Comparison of ENCODE assay signal across 11 cellular contexts in genomic region chr19:1177322-1178114, GRCh38. TPM values are rescaled to one million over a fixed set of nuclear protein-coding genes. Genes with fewer than 3 reads are reported as not detected.
DNase-seq lines count a peak whose midpoint lies in the region; ATAC-seq, FAIRE-seq and TF ChIP-seq lines count a peak whose summit lies in the region.
"Had no signal": no experiment of that assay in that cellular context is flagged by ENCODE, and none has a peak within 500 bp of the region (broad histone marks: within the 10 kb centered on the region; RNA-seq: fewer than 3 reads in every experiment).

No MANE protein-coding gene starts in this region.

- H3K27ac ChIP-seq in astrocyte (ENCODE audit: low read depth, low read length), result peak overlapping the region; percentile 76

- peak; percentile 68 for FAIRE-seq in astrocyte (lab: Jason Lieb, UNC)

- H3K36me3 ChIP-seq in astrocyte (ENCODE audit: insufficient read depth, low read length), result no peaks in the 10 kb centered on the region

- peak overlapping the region; percentile 53 for H3K9ac ChIP-seq in astrocyte (ENCODE audit: low read length)

- DNase-seq in A172 (ENCODE audit: low spot score) (peak; percentile 99), HS-27A (ENCODE audit: low read depth) (peak; percentile 92), astrocyte (ENCODE audit: low read depth) (peak; percentile 95), kidney tubule cell (ENCODE audit: low spot score) (peak; percentile 98), GM20000 (ENCODE audit: low spot score) (no peak), hippocampal formation (lab: John Stamatoyannopoulos, UW) (no peak), NCI-H774 (lab: John Stamatoyannopoulos, UW) (no peak)
- DNase-seq in stimulated activated naive B cell treated with anti-CD40 and anti-IgM and Interleukin-4, amounts not matched to agents 10 μg/mL and 1 μg/mL and 100 μg/mL, for 72 hours, result no peak
- DNase-seq: DMS53 had no signal

- TF ChIP-seq CTCF in astrocyte (IDR thresholded peaks at IDR 0.05; ENCODE audit: insufficient read depth, low read depth, low read length) (no peak), GM20000 (IDR thresholded peaks at IDR 0.05; ENCODE audit: extremely low read depth, missing control alignments) (no peak)

- peaks cover 16% of the 10 kb centered on the region for H3K79me2 ChIP-seq in astrocyte (ENCODE audit: insufficient read depth, low read length)

- H3K9me3 ChIP-seq in astrocyte (ENCODE audit: insufficient read depth, low read depth, low read length), result no peaks in the 10 kb centered on the region

- no peaks in the 10 kb centered on the region for H3K9me3 Mint-ChIP-seq in astrocyte (ENCODE audit: unreplicated experiment)
- no peaks in the 10 kb centered on the region for H3K9me3 Mint-ChIP-seq in stimulated activated naive B cell treated with anti-CD40 and anti-IgM and Interleukin-4, amounts not matched to agents 10 μg/mL and 1 μg/mL and 100 μg/mL, for 72 hours
- H3K9me3 Mint-ChIP-seq: T-helper 1 cell treated with Interleukin-12 subunit alpha and Interleukin-12 subunit beta and Interleukin-4 antibody, amounts not matched to agents 30 μg/mL and 1 μg/mL, for 36 hours had no signal

- no peaks in the 10 kb centered on the region for H3K27me3 ChIP-seq in astrocyte (ENCODE audit: insufficient read depth, low read length)

- H3K27ac Mint-ChIP-seq in astrocyte (ENCODE audit: unreplicated experiment), result peak overlapping the region; percentile 38
- H3K27ac Mint-ChIP-seq in stimulated activated naive B cell treated with anti-CD40 and anti-IgM and Interleukin-4, amounts not matched to agents 10 μg/mL and 1 μg/mL and 100 μg/mL, for 72 hours, result no peak overlapping the region
- H3K27ac Mint-ChIP-seq: T-helper 1 cell treated with Interleukin-12 subunit alpha and Interleukin-12 subunit beta and Interleukin-4 antibody, amounts not matched to agents 30 μg/mL and 1 μg/mL, for 36 hours had no signal

- peaks cover 10% of the 10 kb centered on the region for H3K4me1 Mint-ChIP-seq in astrocyte (ENCODE audit: low read depth, unreplicated experiment)
- H3K4me1 Mint-ChIP-seq in stimulated activated naive B cell treated with anti-CD40 and anti-IgM and Interleukin-4, amounts not matched to agents 10 μg/mL and 1 μg/mL and 100 μg/mL, for 72 hours, result peaks cover 25 to 60% of the 10 kb centered on the region in 2 donors

- H3K4me3 Mint-ChIP-seq in astrocyte (ENCODE audit: unreplicated experiment), result peak overlapping the region; percentile 40
- no peak overlapping the region for H3K4me3 Mint-ChIP-seq in stimulated activated naive B cell treated with anti-CD40 and anti-IgM and Interleukin-4, amounts not matched to agents 10 μg/mL and 1 μg/mL and 100 μg/mL, for 72 hours
- H3K4me3 Mint-ChIP-seq: T-helper 1 cell treated with Interleukin-12 subunit alpha and Interleukin-12 subunit beta and Interleukin-4 antibody, amounts not matched to agents 30 μg/mL and 1 μg/mL, for 36 hours had no signal

- H3K4me2 ChIP-seq in astrocyte (ENCODE audit: low read length), result peak overlapping the region; percentile 71

- no peak for ATAC-seq in stimulated activated naive B cell treated with anti-CD40 and anti-IgM and Interleukin-4, amounts not matched to agents 10 μg/mL and 1 μg/mL and 100 μg/mL, for 72 hours (replicated peaks)
- ATAC-seq: esophagus mucosa had no signal

- no peaks in the 10 kb centered on the region for H3K36me3 Mint-ChIP-seq in astrocyte (ENCODE audit: low read depth, unreplicated experiment)
- no peaks in the 10 kb centered on the region for H3K36me3 Mint-ChIP-seq in stimulated activated naive B cell treated with anti-CD40 and anti-IgM and Interleukin-4, amounts not matched to agents 10 μg/mL and 1 μg/mL and 100 μg/mL, for 72 hours

- no peaks in the 10 kb centered on the region for H3K27me3 Mint-ChIP-seq in astrocyte (ENCODE audit: low read depth, unreplicated experiment)
- no peaks in the 10 kb centered on the region for H3K27me3 Mint-ChIP-seq in stimulated activated naive B cell treated with anti-CD40 and anti-IgM and Interleukin-4, amounts not matched to agents 10 μg/mL and 1 μg/mL and 100 μg/mL, for 72 hours

- H4K20me1 ChIP-seq in astrocyte (ENCODE audit: insufficient read depth, low read length), result peaks cover under 1% of the 10 kb centered on the region

- peak overlapping the region; percentile 43 for H2AFZ ChIP-seq in astrocyte (ENCODE audit: low read depth, low read length)

- peaks cover 26% of the 10 kb centered on the region for H3K4me1 ChIP-seq in astrocyte (ENCODE audit: insufficient read depth, low read length)

- H3K4me3 ChIP-seq in astrocyte (ENCODE audit: insufficient read depth, low read depth, low read length), result no peak overlapping the region

RNA-seq across cellular contexts. Expression of gene SBNO2, which starts 3.5 kb away (rescaled TPM):
- 37.0 and 51.1 TPM in 2 replicates for total RNA-seq in A172 (2014; rRNA removed; shearing (Covaris generic))
- 39.3 and 43.2 TPM in 2 replicates for total RNA-seq in astrocyte

RNA-seq across cellular contexts. Expression of gene STK11, which starts 28.1 kb away (rescaled TPM):
- 87.8 and 98.9 TPM in 2 replicates for total RNA-seq in A172 (2014; rRNA removed; shearing (Covaris generic))
- 61.6 and 67.9 TPM in 2 replicates for total RNA-seq in astrocyte

Comparison
In these comparisons a context has a peak if more than half of its experiments do, and no peak if none do; other contexts are left out.
1. DNase-seq: peak in A172 (single experiment), HS-27A (single experiment), astrocyte (single experiment) and kidney tubule cell (single experiment); none in GM20000 (single experiment), hippocampal formation (0 of 2), NCI-H774 (single experiment) and stimulated activated naive B cell treated with anti-CD40 and anti-IgM and Interleukin-4, amounts not matched to agents 10 μg/mL and 1 μg/mL and 100 μg/mL, for 72 hours (single experiment).